In the genomic region with DNA sequence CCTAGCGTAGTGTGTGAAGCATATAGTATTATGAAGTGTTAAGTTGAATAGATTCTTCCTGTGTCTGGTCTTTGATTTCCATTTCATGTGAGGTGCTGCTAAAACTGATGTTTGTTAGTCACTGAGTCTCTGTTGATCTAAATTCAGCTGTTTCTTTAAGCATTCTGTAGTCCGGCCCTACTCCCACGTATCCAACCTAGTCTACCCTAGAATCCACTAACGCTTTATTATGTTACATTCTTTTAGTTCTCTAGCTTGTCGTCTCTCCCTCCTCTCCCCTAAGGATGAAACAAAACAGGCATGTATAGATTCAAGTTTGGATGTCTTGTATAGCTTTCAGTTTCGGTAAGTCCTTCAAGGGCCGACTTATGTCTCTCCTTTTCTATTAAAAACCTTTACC, we compare ENCODE assay signal across 7 cellular contexts. TPM values are rescaled to one million over a fixed set of nuclear protein-coding genes. Genes with fewer than 3 reads are reported as not detected.
A peak's percentile ranks its signal among the peaks of the same experiment; 100 is the strongest.
DNase-seq lines count a peak whose midpoint lies in the region; ATAC-seq and TF ChIP-seq lines count a peak whose summit lies in the region.

No MANE protein-coding gene starts in this region.

- in situ Hi-C loops in HAP-1 (cut with MboI; ENCODE audit: low sequenced_read_pairs) = loop anchor here (25.0 kb wide), 1 partner anchor 140 kb away; no protein-coding TSS in a partner anchor

- no peaks in the 10 kb centered on the region for H3K9me3 Mint-ChIP-seq in T-cell

- CTCF ChIA-PET in T-cell (lab: Charles Lee) = interaction anchor here (0.9 to 3.2 kb wide), 7 partner anchors 23 to 181 kb away, joined by 3 to 34 read pairs (median 3); no protein-coding TSS in a partner anchor
- CTCF ChIA-PET in RWPE1 (lab: Yijun Ruan, JAX) = interaction anchor here (1.7 to 2.6 kb wide), 2 partner anchors 24 to 43 kb away, joined by 3 to 11 read pairs; no protein-coding TSS in a partner anchor

- peak overlapping the region; percentile 91 for H3K4me2 ChIP-seq in smooth muscle cell

- H3K27ac ChIP-seq in smooth muscle cell (ENCODE audit: low read depth) (peak overlapping the region; percentile 76), RWPE1 (no peak overlapping the region)

- peak overlapping the region; percentile 88 for H3K9ac ChIP-seq in smooth muscle cell (ENCODE audit: low read depth)

- POLR2A ChIA-PET in T-cell (lab: Charles Lee) = interaction anchor here (0.6 to 1.1 kb wide), 4 partner anchors 9 to 35 kb away, joined by 3 to 4 read pairs (median 3); no protein-coding TSS in a partner anchor
- POLR2A ChIA-PET in RWPE1 (lab: Yijun Ruan, JAX; ENCODE audit: low non-redundant PET) = no interaction called here

- 35% methylated on average over 7 of the region's 7 CpGs for WGBS in smooth muscle cell (ENCODE audit: low lambda C conversion rate)

- peaks cover 76% of the 10 kb centered on the region for H3K36me3 ChIP-seq in HAP-1 (replicated peaks)
- peaks cover 4% of the 10 kb centered on the region for H3K36me3 ChIP-seq in smooth muscle cell (ENCODE audit: low read depth)

- peaks cover 5% of the 10 kb centered on the region for H4K20me1 ChIP-seq in smooth muscle cell (ENCODE audit: low read depth)

- H3K27me3 ChIP-seq in HAP-1 (ENCODE audit: low read depth) = no peaks in the 10 kb centered on the region
- H3K27me3 ChIP-seq in smooth muscle cell (ENCODE audit: low read depth) = no peaks in the 10 kb centered on the region

- no peak for DNase-seq in HAP-1 (ENCODE audit: low spot score in 2 of 2)
- DNase-seq in T-cell = peak in 1 of 34 experiments; percentile 11
- DNase-seq in fibroblast of pulmonary artery (ENCODE audit: low read depth) = peak; percentile 64
- no peak for DNase-seq in smooth muscle cell (lab: John Stamatoyannopoulos, UW; ENCODE audit: unreplicated experiment)
- no peak for DNase-seq in RWPE1 (ENCODE audit: low spot score)
- DNase-seq in NCI-H1436 treated with DMSO at 0.1 percent for 48 hours (lab: John Stamatoyannopoulos, UW) = no peak

- peak overlapping the region; percentile 67 for H2AFZ ChIP-seq in smooth muscle cell (ENCODE audit: low read depth)

- H3K79me2 ChIP-seq in smooth muscle cell (ENCODE audit: low read depth) = peaks cover 65% of the 10 kb centered on the region

- peaks cover 6 to 16% of the 10 kb centered on the region in 2 donors for H3K27me3 Mint-ChIP-seq in T-cell

- H3K27ac Mint-ChIP-seq in T-cell = peak overlapping the region; percentile 82 to 83

- peaks cover 3% of the 10 kb centered on the region for H3F3A ChIP-seq in smooth muscle cell (ENCODE audit: low read depth)

- H3K4me1 ChIP-seq in HAP-1 = peaks cover 32% of the 10 kb centered on the region
- H3K4me1 ChIP-seq in smooth muscle cell (ENCODE audit: low read depth) = peaks cover 25% of the 10 kb centered on the region

- H3K36me3 Mint-ChIP-seq in T-cell = peaks cover 10% of the 10 kb centered on the region

- peak overlapping the region; percentile 55 to 70 (median 60) for H3K4me3 Mint-ChIP-seq in T-cell

- H3K4me1 Mint-ChIP-seq in T-cell = peaks cover 14 to 41% (median 27%) of the 10 kb centered on the region in 3 donors

- no peak for TF ChIP-seq CTCF in fibroblast of pulmonary artery (IDR thresholded peaks at IDR 0.05; ENCODE audit: low read length, missing control alignments)
- TF ChIP-seq CTCF in smooth muscle cell (IDR thresholded peaks at IDR 0.05; ENCODE audit: borderline replicate concordance, insufficient read depth, poor library complexity, severe bottlenecking) = no peak
- TF ChIP-seq CTCF in RWPE1 (conservative IDR thresholded peaks at IDR 0.05; ENCODE audit: low read depth) = no peak

- H3K4me3 ChIP-seq in HAP-1 (peak overlapping the region; percentile 79), fibroblast of pulmonary artery (replicated peaks; ENCODE audit: low read depth, low read length) (peak overlapping the region; percentile 76), smooth muscle cell (peak overlapping the region; percentile 66)

- ATAC-seq in T-cell (replicated peaks in 1 of 4) = no peak
- ATAC-seq in HG03439 (IDR thresholded peaks at IDR 0.05; ENCODE audit: unreplicated experiment) = no peak

- H3K9me3 ChIP-seq in HAP-1 (no peaks in the 10 kb centered on the region), smooth muscle cell (replicated peaks; ENCODE audit: low read depth) (no peaks in the 10 kb centered on the region)

RNA-seq across cellular contexts. Expression of gene WEE1, which starts 4.1 kb away (rescaled TPM):
- total RNA-seq in T-cell (10 to 100 TPM in 1 of 5 donors, 1 to 10 TPM in 4; 3.8 to 13.5 (median 6.2) TPM), smooth muscle cell (46.9 and 53.3 TPM in 2 replicates)
- polyA plus RNA-seq in smooth muscle cell = 20.8 and 25.3 TPM in 2 replicates
